ENCODE assay signal across 11 cellular contexts in genomic region chr17:58541249-58541648, GRCh38. TPM values are rescaled to one million over a fixed set of nuclear protein-coding genes. Genes with fewer than 3 reads are reported as not detected.
DNase-seq lines count a peak whose midpoint lies in the region; ATAC-seq and TF ChIP-seq lines count a peak whose summit lies in the region.
"Had no signal": no experiment of that assay in that cellular context is flagged by ENCODE, and none has a peak within 500 bp of the region (broad histone marks: within the 10 kb centered on the region; RNA-seq: fewer than 3 reads in every experiment).

No MANE protein-coding gene starts in this region.

- no peak for TF ChIP-seq EP300 in stomach (IDR thresholded peaks at IDR 0.05)

- H3K27me3 Mint-ChIP-seq in neural crest cell (ENCODE audit: low read depth): peaks cover 15% of the 10 kb centered on the region

- no peaks in the 10 kb centered on the region for H3K36me3 Mint-ChIP-seq in neural crest cell (ENCODE audit: low read depth)

- H3K4me2 ChIP-seq in KMS-11: no peak overlapping the region

- H2AFZ ChIP-seq in KMS-11 (ENCODE audit: low read depth): no peak overlapping the region

- in situ Hi-C loops in astrocyte of the cerebellum (cut with HindIII; ENCODE audit: low sequenced_read_pairs): no loop called here

- TF ChIP-seq CTCF in KMS-11 (conservative IDR thresholded peaks at IDR 0.05; ENCODE audit: low read depth, low read length): peak; percentile 68; the same call in 1 of the 2 replicates
- TF ChIP-seq CTCF in astrocyte of the cerebellum (IDR thresholded peaks at IDR 0.05; ENCODE audit: low read depth, low read length, missing control alignments): peak; percentile 42
- TF ChIP-seq CTCF in neural crest cell (conservative IDR thresholded peaks at IDR 0.05): peak; percentile 43
- TF ChIP-seq CTCF in stomach (IDR thresholded peaks at IDR 0.05): no peak

- no peak overlapping the region for H3K4me3 Mint-ChIP-seq in neural crest cell

- DNase-seq in DMS 273 (lab: John Stamatoyannopoulos, UW; ENCODE audit: unreplicated experiment): peak; percentile 23
- no peak for DNase-seq in DMS 273 treated with DMSO at 0.1 percent for 48 hours (lab: John Stamatoyannopoulos, UW)
- no peak for DNase-seq in astrocyte of the cerebellum (ENCODE audit: low read depth)
- DNase-seq in neural crest cell (ENCODE audit: low read depth, low spot score): no peak
- DNase-seq in stomach: no peak
- DNase-seq in medulla oblongata (ENCODE audit: extremely low spot score): no peak
- DNase-seq: 8988T, retina had no signal

- no peaks in the 10 kb centered on the region for H3K4me1 Mint-ChIP-seq in neural crest cell

- ATAC-seq in HG02642 (IDR thresholded peaks at IDR 0.05; ENCODE audit: poor library complexity, unreplicated experiment): no peak

- H3K27me3 ChIP-seq in KMS-11 (ENCODE audit: insufficient read depth, low read depth) (no peaks in the 10 kb centered on the region), stomach (no peaks in the 10 kb centered on the region)

- 80 to 93% (median 85%) methylated on average over 2 of the region's 2 CpGs for WGBS in stomach, 5 donors

- no peak overlapping the region for H3K27ac ChIP-seq in KMS-11
- no peak overlapping the region for H3K27ac ChIP-seq in stomach

- H4K20me1 ChIP-seq in KMS-11 (ENCODE audit: insufficient read depth): no peaks in the 10 kb centered on the region

- no peak for TF ChIP-seq POLR2A in stomach (IDR thresholded peaks at IDR 0.05)

- H3K4me3 ChIP-seq in KMS-11 (IDR thresholded peaks at IDR 0.05; ENCODE audit: insufficient read depth, low read depth, low read length): no peak overlapping the region
- H3K4me3 ChIP-seq in astrocyte of the cerebellum (ENCODE audit: low read depth, low read length): no peak overlapping the region
- no peak overlapping the region for H3K4me3 ChIP-seq in stomach

- H3K36me3 ChIP-seq in KMS-11 (ENCODE audit: insufficient read depth) (no peaks in the 10 kb centered on the region), stomach (no peaks in the 10 kb centered on the region)

- intact Hi-C loops in stomach (cut with DNase I; ENCODE audit: low total_unique reads): no loop called here

- H3K4me1 ChIP-seq in KMS-11 (ENCODE audit: low read depth, poor library complexity, severe bottlenecking) (no peaks in the 10 kb centered on the region), stomach (no peaks in the 10 kb centered on the region)

- H3K9ac ChIP-seq in KMS-11: no peak overlapping the region

- H3K9me3 ChIP-seq in stomach: no peaks in the 10 kb centered on the region

- H3K79me2 ChIP-seq in KMS-11 (ENCODE audit: insufficient read depth, low read depth): no peaks in the 10 kb centered on the region

- no peak overlapping the region for H3K27ac Mint-ChIP-seq in neural crest cell (ENCODE audit: unreplicated experiment)

- H3K9me3 Mint-ChIP-seq in neural crest cell: no peaks in the 10 kb centered on the region

RNA-seq across cellular contexts. Expression of gene MTMR4, which starts 26.8 kb away (rescaled TPM):
- 97.4 and 102 TPM in 2 replicates for total RNA-seq in neural crest cell
- 100 to 1,000 TPM in 1 of 5 donors, 10 to 100 TPM in 4; 24.3 to 126 (median 29.9) TPM for total RNA-seq in stomach
- polyA plus RNA-seq in stomach: 1 to 10 TPM; 5.8 to 9.1 (median 7.1) TPM

RNA-seq across cellular contexts. Expression of gene HSF5, which starts 53.0 kb away (rescaled TPM):
- total RNA-seq in neural crest cell: 0.05 and 0.11 TPM in 2 replicates
- under 1 TPM in 1 of 5 donors, not detected in 4; 0.18 TPM for total RNA-seq in stomach
- not detected for polyA plus RNA-seq in stomach
- total RNA-seq: NCI-H460 had no signal

Comparison
In these comparisons a context has a peak if more than half of its experiments do, and no peak if none do; other contexts are left out.
1. CTCF ChIP-seq: peak in KMS-11 (single experiment), astrocyte of the cerebellum (single experiment) and neural crest cell (single experiment); none in stomach (0 of 7).